Comparison of ENCODE assay signal across 3 cellular contexts in the genomic region with DNA sequence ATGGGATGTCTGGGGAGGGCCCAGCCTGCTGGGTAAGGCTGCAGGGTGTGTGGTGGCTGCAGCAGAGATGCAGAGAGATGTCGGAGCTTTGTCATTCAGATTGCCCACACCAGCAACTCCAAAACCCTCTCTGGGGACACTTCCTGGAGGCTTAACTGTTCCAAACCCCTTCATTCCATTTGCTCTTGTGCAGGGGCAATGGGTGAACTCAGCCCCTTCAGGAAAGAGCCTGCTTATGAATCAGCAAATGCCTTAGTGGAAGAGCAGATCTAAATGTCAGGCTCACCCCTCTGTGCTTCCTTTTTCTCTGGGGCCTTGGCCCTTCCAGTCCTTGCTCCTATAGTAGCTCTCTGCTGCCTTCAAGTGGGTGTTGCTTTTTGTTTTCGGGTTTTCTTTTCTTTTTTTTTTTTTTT.
TF ChIP-seq lines count a peak whose summit lies in the region.

No MANE protein-coding gene starts in this region.

TF ChIP-seq in SK-N-SH, 30 proteins besides CTCF, POLR2A, EP300 and RAD21 (continues in another document):
- TF ChIP-seq ELF1 (IDR thresholded peaks at IDR 0.05) (no peak), FOSL2 (IDR thresholded peaks at IDR 0.05; ENCODE audit: borderline replicate concordance, low read depth) (no peak), JUND (IDR thresholded peaks at IDR 0.05) (no peak), TCF12 (IDR thresholded peaks at IDR 0.05) (no peak), POLR2AphosphoS5 (IDR thresholded peaks at IDR 0.05; ENCODE audit: low read depth, low read length) (no peak), NFIC (IDR thresholded peaks at IDR 0.05; ENCODE audit: borderline replicate concordance) (no peak), FOXM1 (IDR thresholded peaks at IDR 0.05; ENCODE audit: low read depth) (no peak), GABPA (IDR thresholded peaks at IDR 0.05; ENCODE audit: low read depth) (no peak), SMC3 (IDR thresholded peaks at IDR 0.05; ENCODE audit: low read depth, low read length) (no peak), SIN3A (IDR thresholded peaks at IDR 0.05; ENCODE audit: borderline replicate concordance, low read depth, low read length) (no peak), RXRA (IDR thresholded peaks at IDR 0.05; ENCODE audit: borderline replicate concordance, low read depth) (no peak), CHD2 (IDR thresholded peaks at IDR 0.05; ENCODE audit: low read length, partially characterized antibody) (no peak), TEAD4 (IDR thresholded peaks at IDR 0.05; ENCODE audit: borderline replicate concordance, insufficient read depth) (no peak), EZH2phosphoT487 (IDR thresholded peaks at IDR 0.05; ENCODE audit: borderline replicate concordance, low read depth) (no peak), NRF1 (IDR thresholded peaks at IDR 0.05; ENCODE audit: low read depth, low read length) (no peak)
- TF ChIP-seq, protein P1, sequence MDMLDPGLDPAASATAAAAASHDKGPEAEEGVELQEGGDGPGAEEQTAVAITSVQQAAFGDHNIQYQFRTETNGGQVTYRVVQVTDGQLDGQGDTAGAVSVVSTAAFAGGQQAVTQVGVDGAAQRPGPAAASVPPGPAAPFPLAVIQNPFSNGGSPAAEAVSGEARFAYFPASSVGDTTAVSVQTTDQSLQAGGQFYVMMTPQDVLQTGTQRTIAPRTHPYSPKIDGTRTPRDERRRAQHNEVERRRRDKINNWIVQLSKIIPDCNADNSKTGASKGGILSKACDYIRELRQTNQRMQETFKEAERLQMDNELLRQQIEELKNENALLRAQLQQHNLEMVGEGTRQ (IDR thresholded peaks at IDR 0.05; ENCODE audit: borderline replicate concordance, low read depth, low read length): no peak
- TF ChIP-seq, protein P2, sequence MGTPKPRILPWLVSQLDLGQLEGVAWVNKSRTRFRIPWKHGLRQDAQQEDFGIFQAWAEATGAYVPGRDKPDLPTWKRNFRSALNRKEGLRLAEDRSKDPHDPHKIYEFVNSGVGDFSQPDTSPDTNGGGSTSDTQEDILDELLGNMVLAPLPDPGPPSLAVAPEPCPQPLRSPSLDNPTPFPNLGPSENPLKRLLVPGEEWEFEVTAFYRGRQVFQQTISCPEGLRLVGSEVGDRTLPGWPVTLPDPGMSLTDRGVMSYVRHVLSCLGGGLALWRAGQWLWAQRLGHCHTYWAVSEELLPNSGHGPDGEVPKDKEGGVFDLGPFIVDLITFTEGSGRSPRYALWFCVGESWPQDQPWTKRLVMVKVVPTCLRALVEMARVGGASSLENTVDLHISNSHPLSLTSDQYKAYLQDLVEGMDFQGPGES (IDR thresholded peaks at IDR 0.05; ENCODE audit: low read depth, low read length): no peak
- TF ChIP-seq, protein P3, sequence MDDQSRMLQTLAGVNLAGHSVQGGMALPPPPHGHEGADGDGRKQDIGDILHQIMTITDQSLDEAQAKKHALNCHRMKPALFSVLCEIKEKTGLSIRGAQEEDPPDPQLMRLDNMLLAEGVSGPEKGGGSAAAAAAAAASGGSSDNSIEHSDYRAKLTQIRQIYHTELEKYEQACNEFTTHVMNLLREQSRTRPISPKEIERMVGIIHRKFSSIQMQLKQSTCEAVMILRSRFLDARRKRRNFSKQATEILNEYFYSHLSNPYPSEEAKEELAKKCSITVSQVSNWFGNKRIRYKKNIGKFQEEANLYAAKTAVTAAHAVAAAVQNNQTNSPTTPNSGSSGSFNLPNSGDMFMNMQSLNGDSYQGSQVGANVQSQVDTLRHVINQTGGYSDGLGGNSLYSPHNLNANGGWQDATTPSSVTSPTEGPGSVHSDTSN (IDR thresholded peaks at IDR 0.05): no peak

TF ChIP-seq in SK-N-SH treated with all-trans-retinoic acid at 6 μM for 48 hours, 23 proteins besides CTCF, POLR2A, EP300 and RAD21:
- TF ChIP-seq, protein P4, sequence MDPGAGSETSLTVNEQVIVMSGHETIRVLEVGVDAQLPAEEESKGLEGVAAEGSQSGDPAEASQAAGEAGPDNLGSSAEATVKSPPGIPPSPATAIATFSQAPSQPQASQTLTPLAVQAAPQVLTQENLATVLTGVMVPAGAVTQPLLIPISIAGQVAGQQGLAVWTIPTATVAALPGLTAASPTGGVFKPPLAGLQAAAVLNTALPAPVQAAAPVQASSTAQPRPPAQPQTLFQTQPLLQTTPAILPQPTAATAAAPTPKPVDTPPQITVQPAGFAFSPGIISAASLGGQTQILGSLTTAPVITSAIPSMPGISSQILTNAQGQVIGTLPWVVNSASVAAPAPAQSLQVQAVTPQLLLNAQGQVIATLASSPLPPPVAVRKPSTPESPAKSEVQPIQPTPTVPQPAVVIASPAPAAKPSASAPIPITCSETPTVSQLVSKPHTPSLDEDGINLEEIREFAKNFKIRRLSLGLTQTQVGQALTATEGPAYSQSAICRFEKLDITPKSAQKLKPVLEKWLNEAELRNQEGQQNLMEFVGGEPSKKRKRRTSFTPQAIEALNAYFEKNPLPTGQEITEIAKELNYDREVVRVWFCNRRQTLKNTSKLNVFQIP (CRISPR knock-in tag; IDR thresholded peaks at IDR 0.05; ENCODE audit: borderline replicate concordance, low read depth): no peak

TF ChIP-seq in K562, 482 proteins besides CTCF, POLR2A, EP300 and RAD21:
- TF ChIP-seq ZNF384 (IDR thresholded peaks at IDR 0.05; ENCODE audit: low read depth, low read length) (peak; percentile 59), ZNF75A (CRISPR knock-in tag; IDR thresholded peaks at IDR 0.05) (no peak)
